In genomic region chr2:19347619-19348562, GRCh38 we compare ENCODE assay signal across 8 cellular contexts. TPM values are rescaled to one million over a fixed set of nuclear protein-coding genes. Genes with fewer than 3 reads are reported as not detected.
DNase-seq lines count a peak whose midpoint lies in the region; ATAC-seq lines count a peak whose summit lies in the region.

No MANE protein-coding gene starts in this region.

- H3K27me3 ChIP-seq in BLaER1 treated with 17β-estradiol and CSF1 and Interleukin-3, amounts not matched to agents 10 nM and 100 nM = peaks cover 36 to 45% (median 42%) of the 10 kb centered on the region in 11 experiments

- peak overlapping the region; percentile 69 to 93 (median 84) for H3K4me3 ChIP-seq in BLaER1 treated with 17β-estradiol and CSF1 and Interleukin-3, amounts not matched to agents 10 nM and 100 nM

- peak; percentile 84 to 93 for DNase-seq in NCI-H524 (lab: John Stamatoyannopoulos, UW)
- peak; percentile 95 for DNase-seq in activated CD4-positive, alpha-beta T cell treated with anti-CD3 and anti-CD28 coated beads for 48 hours
- DNase-seq in left colon = peak; percentile 97 to 98
- peak; percentile 80 to 88 (median 87) for DNase-seq in stimulated activated CD4-positive, alpha-beta T cell treated with anti-CD3 and anti-CD28 coated beads, Interleukin-1b, Interleukin-23, amount 100 ng/mL, for 24 hours (ENCODE audit: low read depth in 4 of 4, low spot score in 1 of 4)

- peaks cover 0 to 33% (median 22%) of the 10 kb centered on the region in 11 experiments; a peak in 19 of 22 replicates for H3K9me3 ChIP-seq in BLaER1 treated with 17β-estradiol and CSF1 and Interleukin-3, amounts not matched to agents 10 nM and 100 nM (replicated peaks in 1 of 11)

- peak overlapping the region; percentile 86 to 96 (median 90) for H3K9ac ChIP-seq in BLaER1 treated with 17β-estradiol and CSF1 and Interleukin-3, amounts not matched to agents 10 nM and 100 nM

- H3K27ac ChIP-seq in BLaER1 treated with 17β-estradiol and CSF1 and Interleukin-3, amounts not matched to agents 10 nM and 100 nM = peak overlapping the region; percentile 86 to 96 (median 91)
- peak overlapping the region; percentile 92 for H3K27ac ChIP-seq in cingulate gyrus (ENCODE audit: low read depth, low read length)

- H3K4me1 ChIP-seq in BLaER1 treated with 17β-estradiol and CSF1 and Interleukin-3, amounts not matched to agents 10 nM and 100 nM = peaks cover 11 to 31% (median 20%) of the 10 kb centered on the region in 10 experiments

- ATAC-seq in GM19328 (IDR thresholded peaks at IDR 0.05; ENCODE audit: unreplicated experiment) (peak; percentile 92), HG03460 (IDR thresholded peaks at IDR 0.05; ENCODE audit: unreplicated experiment) (peak; percentile 94), left colon (peak; percentile 94)

- H4K20me1 ChIP-seq in BLaER1 treated with 17β-estradiol and CSF1 and Interleukin-3, amounts not matched to agents 10 nM and 100 nM = no peaks in the 10 kb centered on the region; a peak in 2 of 22 replicates

- intact Hi-C loops in left colon (cut with DNase I, micrococcal nuclease) = no loop called here

- peak overlapping the region; percentile 78 to 94 (median 86) for H3K4me2 ChIP-seq in BLaER1 treated with 17β-estradiol and CSF1 and Interleukin-3, amounts not matched to agents 10 nM and 100 nM

- H3K36me3 ChIP-seq in BLaER1 treated with 17β-estradiol and CSF1 and Interleukin-3, amounts not matched to agents 10 nM and 100 nM = peaks cover 0 to 12% (median 0%) of the 10 kb centered on the region in 11 experiments; a peak in 3 of 22 replicates

RNA-seq across cellular contexts. Expression of gene OSR1, which starts 10.5 kb away (rescaled TPM):
- 1 to 10 TPM; 1.3 to 4.1 TPM for total RNA-seq in left colon

Comparison
In these comparisons a context has a peak if more than half of its experiments do, and no peak if none do; other contexts are left out.
1. Peak in every context shown above with its lines: DNase-seq, ATAC-seq, H3K4me3 ChIP-seq and H3K27ac ChIP-seq.